21 cellular contexts compared by ENCODE assay signal in the genomic region with DNA sequence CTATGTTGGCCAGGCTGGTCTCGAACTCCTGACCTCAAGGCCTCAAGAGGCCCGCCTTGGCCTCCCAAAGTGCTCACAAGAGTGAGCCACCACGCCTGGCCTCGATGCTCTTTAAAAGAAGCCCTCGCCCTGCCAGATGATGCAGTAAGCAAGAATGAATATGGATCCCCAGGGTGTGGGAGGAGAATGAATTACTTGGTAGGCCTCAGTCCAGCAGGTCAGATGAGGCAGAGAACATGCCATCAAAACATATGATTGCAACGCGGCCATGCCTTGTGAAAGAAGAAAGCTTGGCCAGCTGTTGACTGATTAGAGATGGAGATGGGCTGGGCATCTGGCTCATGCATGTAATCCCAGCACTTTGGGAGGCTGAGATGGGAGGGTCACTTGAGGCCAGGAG.
A peak's percentile ranks its signal among the peaks of the same experiment; 100 is the strongest.
DNase-seq lines count a peak whose midpoint lies in the region; ATAC-seq, FAIRE-seq and TF ChIP-seq lines count a peak whose summit lies in the region.
"Had no signal": no experiment of that assay in that cellular context is flagged by ENCODE, and none has a peak within 500 bp of the region (broad histone marks: within the 10 kb centered on the region; RNA-seq: fewer than 3 reads in every experiment).

No MANE protein-coding gene starts in this region.

- H3K9me3 Mint-ChIP-seq in activated T-helper 2 cell treated with anti-CD3 and anti-CD28 coated beads, Interferon-gamma antibody, Interleukin-2, Interleukin-4, amounts not matched to agents 10 μg/mL and 5 μg/mL and 100 μg/mL, durations not matched to agents 14 hours and 24 hours and 36 hours: peaks cover 5% of the 10 kb centered on the region
- peaks cover 6% of the 10 kb centered on the region in 2 donors for H3K9me3 Mint-ChIP-seq in activated naive CD4-positive, alpha-beta T cell treated with anti-CD3 and anti-CD28 coated beads, Interleukin-2, amount 50 U/mL, for 72 hours

- intact Hi-C loops in esophagus squamous epithelium (cut with DNase I): no loop called here
- intact Hi-C loops in activated T-helper 2 cell treated with anti-CD3 and anti-CD28 coated beads, Interferon-gamma antibody, Interleukin-2, Interleukin-4, amounts not matched to agents 10 μg/mL and 5 μg/mL and 100 μg/mL, durations not matched to agents 14 hours and 24 hours and 36 hours (cut with micrococcal nuclease): loop anchor here (2.0 kb wide), 2 partner anchors 13 to 31 kb away; no protein-coding TSS in a partner anchor

- no peak overlapping the region for H3K27ac Mint-ChIP-seq in activated T-helper 2 cell treated with anti-CD3 and anti-CD28 coated beads, Interferon-gamma antibody, Interleukin-2, Interleukin-4, amounts not matched to agents 10 μg/mL and 5 μg/mL and 100 μg/mL, durations not matched to agents 14 hours and 24 hours and 36 hours
- no peak overlapping the region for H3K27ac Mint-ChIP-seq in activated naive CD4-positive, alpha-beta T cell treated with anti-CD3 and anti-CD28 coated beads, Interleukin-2, amount 50 U/mL, for 72 hours
- H3K27ac Mint-ChIP-seq: activated naive CD8-positive, alpha-beta T cell had no signal

- peaks cover 18% of the 10 kb centered on the region for H3K4me1 Mint-ChIP-seq in activated T-helper 2 cell treated with anti-CD3 and anti-CD28 coated beads, Interferon-gamma antibody, Interleukin-2, Interleukin-4, amounts not matched to agents 10 μg/mL and 5 μg/mL and 100 μg/mL, durations not matched to agents 14 hours and 24 hours and 36 hours (ENCODE audit: low read depth)

- ATAC-seq in thoracic aorta (ENCODE audit: insufficient number of reproducible peaks, low FRiP score, low read depth) (no peak), GM21381 (IDR thresholded peaks at IDR 0.05; ENCODE audit: unreplicated experiment) (no peak)
- no peak for ATAC-seq in activated naive CD4-positive, alpha-beta T cell treated with anti-CD3 and anti-CD28 coated beads, Interleukin-2, amount 50 U/mL, for 72 hours
- ATAC-seq: K562; natural killer cell treated with Interleukin-12 subunit alpha and Interleukin-12 subunit beta and Interleukin-15 and Interleukin-18, amount 100 ng/mL, for 72 hours had no signal

- 57 to 80% methylated on average over 2 of the region's 7 CpGs for WGBS in esophagus squamous epithelium, 2 donors

- H3K4me3 Mint-ChIP-seq in activated T-helper 2 cell treated with anti-CD3 and anti-CD28 coated beads, Interferon-gamma antibody, Interleukin-2, Interleukin-4, amounts not matched to agents 10 μg/mL and 5 μg/mL and 100 μg/mL, durations not matched to agents 14 hours and 24 hours and 36 hours (ENCODE audit: low read depth): no peak overlapping the region
- H3K4me3 Mint-ChIP-seq: activated naive CD8-positive, alpha-beta T cell; natural killer cell treated with Interleukin-12 subunit alpha and Interleukin-12 subunit beta and Interleukin-15 and Interleukin-18, amount 100 ng/mL, for 72 hours had no signal

- peaks cover 3% of the 10 kb centered on the region for H3K27me3 Mint-ChIP-seq in activated T-helper 2 cell treated with anti-CD3 and anti-CD28 coated beads, Interferon-gamma antibody, Interleukin-2, Interleukin-4, amounts not matched to agents 10 μg/mL and 5 μg/mL and 100 μg/mL, durations not matched to agents 14 hours and 24 hours and 36 hours (ENCODE audit: low read depth)
- H3K27me3 Mint-ChIP-seq: activated naive CD8-positive, alpha-beta T cell; natural killer cell treated with Interleukin-12 subunit alpha and Interleukin-12 subunit beta and Interleukin-15 and Interleukin-18, amount 100 ng/mL, for 72 hours had no signal

- no peaks in the 10 kb centered on the region for H3K36me3 ChIP-seq in esophagus squamous epithelium
- H3K36me3 ChIP-seq in right atrium auricular region: no peaks in the 10 kb centered on the region
- no peaks in the 10 kb centered on the region for H3K36me3 ChIP-seq in thoracic aorta
- H3K36me3 ChIP-seq: BE2C had no signal

- no peak for TF ChIP-seq POLR2A in esophagus squamous epithelium (IDR thresholded peaks at IDR 0.05)
- TF ChIP-seq POLR2A in GM12892 (IDR thresholded peaks at IDR 0.05; ENCODE audit: low read depth, low read length): no peak

- H3K36me3 Mint-ChIP-seq in activated T-helper 2 cell treated with anti-CD3 and anti-CD28 coated beads, Interferon-gamma antibody, Interleukin-2, Interleukin-4, amounts not matched to agents 10 μg/mL and 5 μg/mL and 100 μg/mL, durations not matched to agents 14 hours and 24 hours and 36 hours (ENCODE audit: low read depth): peaks cover 4% of the 10 kb centered on the region
- H3K36me3 Mint-ChIP-seq in activated naive CD4-positive, alpha-beta T cell treated with anti-CD3 and anti-CD28 coated beads, Interleukin-2, amount 50 U/mL, for 72 hours: peaks cover 7 to 13% of the 10 kb centered on the region in 2 donors

- DNase-seq in NCI-H226 (peak; percentile 55), esophagus squamous epithelium (lab: John Stamatoyannopoulos, UW) (no peak), right atrium auricular region (ENCODE audit: low spot score) (peak; percentile 87), thoracic aorta (ENCODE audit: low spot score) (peak; percentile 10), GM12892 (ENCODE audit: insufficient read length) (no peak)
- no peak for DNase-seq in activated T-helper 2 cell treated with anti-CD3 and anti-CD28 coated beads, Interferon-gamma antibody, Interleukin-2, Interleukin-4, amounts not matched to agents 10 μg/mL and 5 μg/mL and 100 μg/mL, durations not matched to agents 14 hours and 24 hours and 36 hours (ENCODE audit: low spot score)
- no peak for DNase-seq in activated naive CD4-positive, alpha-beta T cell treated with anti-CD3 and anti-CD28 coated beads, Interleukin-2, amount 50 U/mL, for 72 hours (ENCODE audit: low spot score in 2 of 2)
- DNase-seq: activated CD4-positive, alpha-beta T cell treated with anti-CD3 and anti-CD28 coated beads, Interleukin-2, amount 50 U/mL, for 1 hour; activated T-cell treated with anti-CD3 and anti-CD28 coated beads, Interleukin-2, amount 50 U/mL, for 1 hour; BE2C; caudate nucleus; effector CD8-positive, alpha-beta T cell; NCI-H526; PC-3; substantia nigra had no signal

- TF ChIP-seq CTCF in esophagus squamous epithelium (IDR thresholded peaks at IDR 0.05) (no peak), right atrium auricular region (IDR thresholded peaks at IDR 0.05) (no peak), thoracic aorta (IDR thresholded peaks at IDR 0.05) (no peak)

- peak overlapping the region in 3 of 4 donors; percentile 16 to 64 (median 47) for H3K27ac ChIP-seq in esophagus squamous epithelium
- peak overlapping the region in 1 of 2 donors; percentile 81 for H3K27ac ChIP-seq in right atrium auricular region
- H3K27ac ChIP-seq in thoracic aorta: no peak overlapping the region
- H3K27ac ChIP-seq: SK-N-MC had no signal

- H3K4me1 ChIP-seq in esophagus squamous epithelium (peaks cover 6 to 66% (median 25%) of the 10 kb centered on the region in 3 donors), right atrium auricular region (peaks cover 0 to 39% of the 10 kb centered on the region in 2 donors), thoracic aorta (ENCODE audit: control insufficient read depth in 1 of 2, low read depth in 2 of 2) (peaks cover 6 to 18% of the 10 kb centered on the region in 2 donors)
- H3K4me1 ChIP-seq: BE2C had no signal

- H3K9me3 ChIP-seq in esophagus squamous epithelium: no peaks in the 10 kb centered on the region
- no peaks in the 10 kb centered on the region for H3K9me3 ChIP-seq in right atrium auricular region
- H3K9me3 ChIP-seq in thoracic aorta: no peaks in the 10 kb centered on the region
- H3K9me3 ChIP-seq: BE2C had no signal

- H3K4me3 ChIP-seq in esophagus squamous epithelium (no peak overlapping the region), right atrium auricular region (no peak overlapping the region), thoracic aorta (no peak overlapping the region)
- H3K4me3 ChIP-seq: K562, SK-N-MC had no signal

- no peak for FAIRE-seq in GM12892 (lab: Jason Lieb, UNC)
- FAIRE-seq: D721Med, K562 had no signal

- H3K27me3 ChIP-seq in esophagus squamous epithelium (no peaks in the 10 kb centered on the region), right atrium auricular region (no peaks in the 10 kb centered on the region), thoracic aorta (replicated peaks; ENCODE audit: insufficient read depth) (no peaks in the 10 kb centered on the region)
- H3K27me3 ChIP-seq: BE2C had no signal

Comparison
In these comparisons a context has a peak if more than half of its experiments do, and no peak if none do; other contexts are left out.
1. DNase-seq: peak in NCI-H226 (single experiment), right atrium auricular region (single experiment) and thoracic aorta (single experiment); none in esophagus squamous epithelium (single experiment), GM12892 (single experiment), activated T-helper 2 cell treated with anti-CD3 and anti-CD28 coated beads, Interferon-gamma antibody, Interleukin-2, Interleukin-4, amounts not matched to agents 10 μg/mL and 5 μg/mL and 100 μg/mL, durations not matched to agents 14 hours and 24 hours and 36 hours (single experiment) and activated naive CD4-positive, alpha-beta T cell treated with anti-CD3 and anti-CD28 coated beads, Interleukin-2, amount 50 U/mL, for 72 hours (0 of 2).
2. H3K27ac ChIP-seq: peak in esophagus squamous epithelium (3 of 4); none in thoracic aorta (0 of 2).